Comparison of ENCODE assay signal across 2 cellular contexts in genomic region chrX:96183843-96184242, GRCh38.
TF ChIP-seq lines count a peak whose summit lies in the region.

No MANE protein-coding gene starts in this region.

TF ChIP-seq in Ishikawa, 13 proteins besides CTCF, POLR2A, EP300 and RAD21 (continued from another document):
- TF ChIP-seq REST (IDR thresholded peaks at IDR 0.05; ENCODE audit: low read depth), result no peak
- TF ChIP-seq ZBTB7A (IDR thresholded peaks at IDR 0.05; ENCODE audit: low read depth), result no peak
- TF ChIP-seq CEBPB (IDR thresholded peaks at IDR 0.05), result no peak
- no peak for TF ChIP-seq USF1 (IDR thresholded peaks at IDR 0.05)

TF ChIP-seq in GM12878, 131 proteins besides CTCF, POLR2A, EP300 and RAD21 (continued from another document):
- TF ChIP-seq PRDM15 (CRISPR knock-in tag; IDR thresholded peaks at IDR 0.05) (no peak), E2F8 (IDR thresholded peaks at IDR 0.05; ENCODE audit: low read depth, partially characterized antibody) (no peak)
